1 cellular context compared by ENCODE assay signal in genomic region chr18:904135-905090, GRCh38.
TF ChIP-seq lines count a peak whose summit lies in the region.

ADCYAP1 (plus strand) TSS chr18:904871; CDS start chr18:905387, 516 bp downstream.

TF ChIP-seq in HEK293, 187 proteins besides CTCF, POLR2A, EP300 and RAD21 (continued from another document):
- 0 out of 2 replicates have a peak, but pooled peaks have one; percentile 35 for TF ChIP-seq ZBTB10 (tag by site-specific recombination; IDR thresholded peaks at IDR 0.05)
- TF ChIP-seq ZNF600 (tag by site-specific recombination; IDR thresholded peaks at IDR 0.05) = peak; percentile 88
- no peak for TF ChIP-seq ZNF362 (tag by site-specific recombination; IDR thresholded peaks at IDR 0.05)
- TF ChIP-seq ZNF670 (tag by site-specific recombination; IDR thresholded peaks at IDR 0.05; ENCODE audit: low read depth) = no peak
- TF ChIP-seq ZBTB17 (tag by site-specific recombination; IDR thresholded peaks at IDR 0.05) = peak; percentile 51; the same call in 1 of the 2 replicates
- no peak for TF ChIP-seq BCL11B (tag by site-specific recombination; IDR thresholded peaks at IDR 0.05; ENCODE audit: low read depth)
- no peak for TF ChIP-seq ZNF23 (tag by site-specific recombination; IDR thresholded peaks at IDR 0.05; ENCODE audit: borderline replicate concordance)
- peak; percentile 53; the same call in 1 of the 2 replicates for TF ChIP-seq PRDM1 (tag by site-specific recombination; IDR thresholded peaks at IDR 0.05)
- no peak for TF ChIP-seq KLF10 (tag by site-specific recombination; IDR thresholded peaks at IDR 0.05)
- no peak for TF ChIP-seq ZFP3 (tag by site-specific recombination; IDR thresholded peaks at IDR 0.05; ENCODE audit: low read depth)
- TF ChIP-seq ZBTB26 (tag by site-specific recombination; optimal IDR thresholded peaks at IDR 0.05) = peak; percentile 44
- peak; percentile 37; the same call in 1 of the 2 replicates for TF ChIP-seq ZFHX2 (tag by site-specific recombination; conservative IDR thresholded peaks at IDR 0.05)
- TF ChIP-seq ZNF701 (tag by site-specific recombination; IDR thresholded peaks at IDR 0.05) = no peak
- TF ChIP-seq ZNF777 (tag by site-specific recombination; IDR thresholded peaks at IDR 0.05; ENCODE audit: borderline replicate concordance) = no peak
- TF ChIP-seq KLF16 (tag by site-specific recombination; IDR thresholded peaks at IDR 0.05) = 0 out of 2 replicates have a peak, but pooled peaks have one; percentile 35
- no peak for TF ChIP-seq ZNF677 (tag by site-specific recombination; IDR thresholded peaks at IDR 0.05)
- TF ChIP-seq ZNF529 (tag by site-specific recombination; IDR thresholded peaks at IDR 0.05; ENCODE audit: insufficient replicate concordance) = no peak
- no peak for TF ChIP-seq SCRT2 (tag by site-specific recombination; IDR thresholded peaks at IDR 0.05)
